Comparison of ENCODE assay signal across 8 cellular contexts in the genomic region with DNA sequence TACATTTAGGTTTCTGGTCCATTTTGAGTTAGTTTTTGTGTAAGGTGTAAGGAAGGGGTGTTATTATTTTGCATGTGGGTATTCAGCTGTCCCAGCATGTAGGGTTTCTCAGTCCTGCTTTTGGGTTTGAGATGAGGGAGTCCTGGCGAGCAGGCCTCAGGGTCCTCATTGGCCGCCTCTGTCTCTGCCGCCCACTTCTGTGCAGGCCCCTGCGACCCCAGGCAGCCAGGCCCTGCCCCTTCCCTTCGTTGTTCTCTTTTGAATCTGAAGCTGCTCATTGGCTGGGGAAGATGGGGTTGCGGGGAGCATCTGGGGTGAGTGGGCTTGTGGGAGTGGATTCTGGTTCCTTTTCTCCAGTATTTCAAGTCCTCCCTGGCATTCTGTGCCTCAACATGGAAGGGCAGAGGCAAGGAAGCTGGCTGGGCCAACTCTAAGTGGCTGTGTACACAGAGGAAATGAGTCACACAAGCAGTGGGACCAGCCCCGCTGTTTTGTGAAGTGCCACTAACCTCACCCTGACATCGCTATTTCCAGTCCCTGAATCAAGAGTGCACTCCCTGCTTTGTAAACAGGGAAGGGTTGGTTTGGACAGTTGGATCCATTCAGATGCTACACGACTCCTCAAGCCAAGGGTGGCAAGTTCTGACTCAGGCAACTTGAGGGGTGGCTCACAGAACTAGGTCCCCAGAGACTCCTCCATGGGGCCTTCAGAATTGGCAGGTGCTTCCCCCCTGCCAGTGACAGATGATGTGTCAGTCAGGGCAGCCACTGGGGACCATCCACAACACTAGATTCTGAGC.
DNase-seq lines count a peak whose midpoint lies in the region; ATAC-seq lines count a peak whose summit lies in the region.
"Not testable (repeated sequence)": the region's sequence is repeated elsewhere in the genome, so short reads cannot be mapped to it uniquely, and the experiment has no call there.

No MANE protein-coding gene starts in this region.

- H3K4me3 ChIP-seq in mucosa of rectum (ENCODE audit: low read length in 2 of 2) = not testable (repeated sequence)

- H3K36me3 ChIP-seq in mucosa of rectum (ENCODE audit: control insufficient read depth in 2 of 2, insufficient read depth in 2 of 2, low read length in 2 of 2) = not testable (repeated sequence)

- peak overlapping the region; percentile 58 to 75 for H3K27ac ChIP-seq in mucosa of rectum (ENCODE audit: low read depth in 2 of 2, low read length in 2 of 2)

- not testable (repeated sequence) for H3K9me3 ChIP-seq in mucosa of rectum (ENCODE audit: control insufficient read depth in 2 of 2, low read length in 2 of 2)

- peak; percentile 88 for DNase-seq in DMS53 treated with DMSO at 0.1 percent for 48 hours (lab: John Stamatoyannopoulos, UW; ENCODE audit: unreplicated experiment)
- peak; percentile 27 for DNase-seq in NCI-H748 (lab: John Stamatoyannopoulos, UW; ENCODE audit: unreplicated experiment)
- DNase-seq in activated CD4-positive, alpha-beta T cell treated with anti-CD3 and anti-CD28 coated beads, Interleukin-2, amount 50 U/mL, for 48 hours = peak; percentile 52 to 68
- peak; percentile 17 for DNase-seq in dedifferentiated amniotic fluid mesenchymal stem cell (ENCODE audit: extremely low spot score)
- DNase-seq in stimulated activated CD8-positive, alpha-beta memory T cell treated with anti-CD3 and anti-CD28 coated beads, Interleukin-7, amount 100 ng/mL, for 24 hours (ENCODE audit: low read depth) = peak; percentile 20

- H3K4me1 ChIP-seq in mucosa of rectum (ENCODE audit: control insufficient read depth in 2 of 2, insufficient read depth in 2 of 2, low read length in 2 of 2) = not testable (repeated sequence)

- not testable (repeated sequence) for H3K27me3 ChIP-seq in mucosa of rectum (ENCODE audit: control insufficient read depth in 2 of 2, insufficient read depth in 2 of 2, low read length in 2 of 2)

- ATAC-seq in GM21447 (IDR thresholded peaks at IDR 0.05; ENCODE audit: unreplicated experiment) (peak; percentile 90), HG03460 (IDR thresholded peaks at IDR 0.05; ENCODE audit: unreplicated experiment) (peak; percentile 96)

- H3K9ac ChIP-seq in mucosa of rectum (ENCODE audit: low read depth in 1 of 2, low read length in 2 of 2) = not testable (repeated sequence)

Comparison
In these comparisons a context has a peak if more than half of its experiments do, and no peak if none do; other contexts are left out.
1. DNase-seq: peak in every context shown above with its lines; median percentile 88 in DMS53 treated with DMSO at 0.1 percent for 48 hours; 60 in activated CD4-positive, alpha-beta T cell treated with anti-CD3 and anti-CD28 coated beads, Interleukin-2, amount 50 U/mL, for 48 hours; 27 in NCI-H748; 20 in stimulated activated CD8-positive, alpha-beta memory T cell treated with anti-CD3 and anti-CD28 coated beads, Interleukin-7, amount 100 ng/mL, for 24 hours; 17 in dedifferentiated amniotic fluid mesenchymal stem cell.